Comparison of ENCODE assay signal across 10 cellular contexts in the genomic region with DNA sequence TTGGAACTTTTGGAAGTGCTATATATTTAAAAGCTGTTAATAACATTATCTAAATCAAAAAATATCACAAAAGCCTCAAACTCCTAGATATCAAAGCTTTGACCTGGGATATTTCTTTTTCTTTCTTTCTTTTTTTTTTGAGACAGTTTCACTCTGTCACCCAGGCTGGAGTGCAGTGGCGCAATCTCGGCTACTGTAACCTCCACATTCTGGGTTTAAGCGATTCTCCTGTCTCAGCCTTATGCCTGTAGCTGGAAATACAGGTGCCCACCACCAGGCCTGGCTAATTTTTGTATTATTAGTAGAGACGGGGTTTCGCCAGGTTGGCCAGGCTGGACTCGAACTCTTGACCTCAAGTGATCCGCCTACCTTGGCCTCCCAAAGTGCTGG. TPM values are rescaled to one million over a fixed set of nuclear protein-coding genes. Genes with fewer than 3 reads are reported as not detected.
DNase-seq lines count a peak whose midpoint lies in the region; ATAC-seq, FAIRE-seq and TF ChIP-seq lines count a peak whose summit lies in the region.
"Had no signal": no experiment of that assay in that cellular context is flagged by ENCODE, and none has a peak within 500 bp of the region (broad histone marks: within the 10 kb centered on the region; RNA-seq: fewer than 3 reads in every experiment).

No MANE protein-coding gene starts in this region.

- WGBS in body of pancreas, 2 donors = 79 to 80% methylated on average over 7 of the region's 7 CpGs
- WGBS in mesenchymal stem cell = 95% methylated on average over 7 of the region's 7 CpGs
- 81 to 84% methylated on average over 7 of the region's 7 CpGs for WGBS in pancreas, 2 donors

- no peak overlapping the region for H3K18ac ChIP-seq in mesenchymal stem cell (ENCODE audit: low read depth in 1 of 2, low read length in 2 of 2)

- ATAC-seq in left ventricle myocardium superior (no peak), body of pancreas (no peak), pancreas (no peak), HG03432 (IDR thresholded peaks at IDR 0.05; ENCODE audit: unreplicated experiment) (no peak)

- H3K4me3 ChIP-seq in left ventricle myocardium inferior (peak overlapping the region; percentile 61), body of pancreas (no peak overlapping the region), mesenchymal stem cell (ENCODE audit: insufficient read depth in 1 of 2, low read depth in 1 of 2, low read length in 2 of 2) (peak overlapping the region in 1 of 2 experiments; percentile 63), uterus (no peak overlapping the region), pancreas (no peak overlapping the region)

- H2BK5ac ChIP-seq in mesenchymal stem cell (ENCODE audit: low read depth, low read length, poor library complexity, severe bottlenecking) = no peak overlapping the region

- no peak overlapping the region for H2BK120ac ChIP-seq in mesenchymal stem cell (ENCODE audit: low read depth, low read length)

- H3K36me3 ChIP-seq in left ventricle myocardium inferior (no peaks in the 10 kb centered on the region), body of pancreas (replicated peaks in 1 of 2; ENCODE audit: insufficient read depth in 1 of 2, low read depth in 2 of 2) (no peaks in the 10 kb centered on the region), mesenchymal stem cell (ENCODE audit: control insufficient read depth in 1 of 2, insufficient read depth in 2 of 2, low read depth in 1 of 2, low read length in 2 of 2) (no peaks in the 10 kb centered on the region), uterus (no peaks in the 10 kb centered on the region), pancreas (no peaks in the 10 kb centered on the region)

- no peak for TF ChIP-seq CTCF in left ventricle myocardium inferior (IDR thresholded peaks at IDR 0.05; ENCODE audit: borderline replicate concordance)
- no peak for TF ChIP-seq CTCF in body of pancreas (IDR thresholded peaks at IDR 0.05)
- no peak for TF ChIP-seq CTCF in uterus (IDR thresholded peaks at IDR 0.05)
- TF ChIP-seq CTCF in pancreas (IDR thresholded peaks at IDR 0.05) = no peak
- no peak for TF ChIP-seq CTCF in GM10248 (IDR thresholded peaks at IDR 0.05; ENCODE audit: control extremely low read depth, extremely low read depth, low read depth, missing control alignments)

- H2BK15ac ChIP-seq in mesenchymal stem cell (ENCODE audit: low read depth, poor library complexity, severe bottlenecking) = no peak overlapping the region

- peaks cover 46% of the 10 kb centered on the region for H3K79me1 ChIP-seq in mesenchymal stem cell (replicated peaks; ENCODE audit: low read length, poor library complexity, severe bottlenecking)

- CTCF ChIA-PET in GM10248 (lab: Yijun Ruan, JAX) = interaction anchor here (0.7 to 3.4 kb wide), 10 partner anchors 11 to 67 kb away, joined by 3 to 21 read pairs (median 4); no protein-coding TSS in a partner anchor

- no peak overlapping the region for H3K4me2 ChIP-seq in mesenchymal stem cell (ENCODE audit: low read length, poor library complexity, severe bottlenecking)

- no peak for DNase-seq in left ventricle myocardium inferior
- DNase-seq in left ventricle myocardium superior = no peak
- DNase-seq in body of pancreas = no peak
- DNase-seq in mesenchymal stem cell = no peak
- no peak for DNase-seq in uterus
- no peak for DNase-seq in pancreas
- no peak for DNase-seq in GM10248 (ENCODE audit: extremely low spot score)
- DNase-seq: activated CD4-positive, alpha-beta T cell treated with anti-CD3 and anti-CD28 coated beads, Interleukin-2, amount 50 U/mL, for 4 hours; NCI-H345 had no signal

- no peak for FAIRE-seq in pancreas (lab: Jason Lieb, UNC)

- POLR2A ChIA-PET in GM10248 (lab: Yijun Ruan, JAX) = interaction anchor here (0.7 to 1.4 kb wide), 3 partner anchors 18 to 1813 kb away, joined by 3 to 5 read pairs (median 4); no protein-coding TSS in a partner anchor

- H3K23ac ChIP-seq in mesenchymal stem cell (ENCODE audit: low read length in 2 of 2) = no peak overlapping the region

- H3K9me3 ChIP-seq in left ventricle myocardium inferior (replicated peaks) (no peaks in the 10 kb centered on the region), body of pancreas (no peaks in the 10 kb centered on the region), mesenchymal stem cell (ENCODE audit: control insufficient read depth, low read length) (no peaks in the 10 kb centered on the region), uterus (no peaks in the 10 kb centered on the region), pancreas (no peaks in the 10 kb centered on the region)

- H3K14ac ChIP-seq in mesenchymal stem cell (ENCODE audit: low read length in 2 of 2) = no peak overlapping the region

- no peak overlapping the region for H2AFZ ChIP-seq in mesenchymal stem cell (ENCODE audit: low read depth, low read length)

- no peak overlapping the region for H2AK5ac ChIP-seq in mesenchymal stem cell (ENCODE audit: low read length, severe bottlenecking)

- no peak overlapping the region for H2BK12ac ChIP-seq in mesenchymal stem cell (ENCODE audit: low read length in 2 of 2)

- peaks cover 99% of the 10 kb centered on the region for H3K4me1 ChIP-seq in left ventricle myocardium inferior
- peaks cover 70% of the 10 kb centered on the region for H3K4me1 ChIP-seq in body of pancreas
- peaks cover 11% of the 10 kb centered on the region for H3K4me1 ChIP-seq in mesenchymal stem cell (ENCODE audit: control insufficient read depth, insufficient read depth, low read depth, low read length)
- no peaks in the 10 kb centered on the region for H3K4me1 ChIP-seq in uterus
- H3K4me1 ChIP-seq in pancreas = peaks cover 63 to 76% (median 65%) of the 10 kb centered on the region in 3 donors

- no peak overlapping the region for H4K91ac ChIP-seq in mesenchymal stem cell (ENCODE audit: low read length)

- intact Hi-C loops in left ventricle myocardium inferior (cut with micrococcal nuclease) = no loop called here
- intact Hi-C loops in left ventricle myocardium superior (cut with micrococcal nuclease) = no loop called here
- intact Hi-C loops in body of pancreas (cut with DNase I) = no loop called here
- intact Hi-C loops in uterus (cut with DNase I; ENCODE audit: low total_unique reads) = no loop called here
- intact Hi-C loops in pancreas (cut with DNase I) = loop anchor here in 1 of 3 donors (10.0 kb wide), 1 partner anchor 64 kb away; no protein-coding TSS in a partner anchor

- H3K27me3 ChIP-seq in left ventricle myocardium inferior (ENCODE audit: low read depth) = no peaks in the 10 kb centered on the region
- H3K27me3 ChIP-seq in body of pancreas = no peaks in the 10 kb centered on the region
- H3K27me3 ChIP-seq in mesenchymal stem cell (ENCODE audit: control insufficient read depth in 1 of 2, insufficient read depth in 1 of 2, low read length in 2 of 2) = no peaks in the 10 kb centered on the region
- no peaks in the 10 kb centered on the region for H3K27me3 ChIP-seq in uterus
- H3K27me3 ChIP-seq in pancreas = no peaks in the 10 kb centered on the region

- no peak for TF ChIP-seq POLR2A in body of pancreas (IDR thresholded peaks at IDR 0.05)
- no peak for TF ChIP-seq POLR2A in uterus (IDR thresholded peaks at IDR 0.05)

- H3K27ac ChIP-seq in left ventricle myocardium inferior (replicated peaks) (peak overlapping the region; percentile 83), body of pancreas (peak overlapping the region; percentile 10 to 84 (median 73)), mesenchymal stem cell (ENCODE audit: low read length, poor library complexity, severe bottlenecking) (no peak overlapping the region), uterus (peak overlapping the region; percentile 70 to 77), pancreas (peak overlapping the region in 2 of 4 donors; percentile 64 to 65)

- peak overlapping the region; percentile 83 for H3K9ac ChIP-seq in mesenchymal stem cell (ENCODE audit: low read length)

- no peak overlapping the region for H4K8ac ChIP-seq in mesenchymal stem cell (ENCODE audit: low read length)

- H3K4ac ChIP-seq in mesenchymal stem cell (ENCODE audit: low read depth in 1 of 2, low read length in 2 of 2) = no peak overlapping the region

RNA-seq across cellular contexts. Expression of a gene that starts 31.3 kb away (rescaled TPM):
- 95.9 TPM for total RNA-seq in left ventricle myocardium inferior
- total RNA-seq in left ventricle myocardium superior = 156 TPM
- total RNA-seq in body of pancreas = 10 to 100 TPM; 30.1 to 70.5 TPM
- polyA plus RNA-seq in mesenchymal stem cell (2013, experiment 1 of 2) = 27.5 TPM
- 26.0 TPM for polyA plus RNA-seq in mesenchymal stem cell (2013, experiment 2 of 2)
- total RNA-seq in uterus = 10 to 100 TPM; 13.1 to 73.7 (median 26.2) TPM
- total RNA-seq in pancreas = 10 to 100 TPM; 38.8 to 62.6 (median 52.3) TPM
- 10 to 100 TPM; 17.1 to 22.8 TPM for polyA plus RNA-seq in pancreas
